Comparison of ENCODE assay signal across 20 cellular contexts in the genomic region with DNA sequence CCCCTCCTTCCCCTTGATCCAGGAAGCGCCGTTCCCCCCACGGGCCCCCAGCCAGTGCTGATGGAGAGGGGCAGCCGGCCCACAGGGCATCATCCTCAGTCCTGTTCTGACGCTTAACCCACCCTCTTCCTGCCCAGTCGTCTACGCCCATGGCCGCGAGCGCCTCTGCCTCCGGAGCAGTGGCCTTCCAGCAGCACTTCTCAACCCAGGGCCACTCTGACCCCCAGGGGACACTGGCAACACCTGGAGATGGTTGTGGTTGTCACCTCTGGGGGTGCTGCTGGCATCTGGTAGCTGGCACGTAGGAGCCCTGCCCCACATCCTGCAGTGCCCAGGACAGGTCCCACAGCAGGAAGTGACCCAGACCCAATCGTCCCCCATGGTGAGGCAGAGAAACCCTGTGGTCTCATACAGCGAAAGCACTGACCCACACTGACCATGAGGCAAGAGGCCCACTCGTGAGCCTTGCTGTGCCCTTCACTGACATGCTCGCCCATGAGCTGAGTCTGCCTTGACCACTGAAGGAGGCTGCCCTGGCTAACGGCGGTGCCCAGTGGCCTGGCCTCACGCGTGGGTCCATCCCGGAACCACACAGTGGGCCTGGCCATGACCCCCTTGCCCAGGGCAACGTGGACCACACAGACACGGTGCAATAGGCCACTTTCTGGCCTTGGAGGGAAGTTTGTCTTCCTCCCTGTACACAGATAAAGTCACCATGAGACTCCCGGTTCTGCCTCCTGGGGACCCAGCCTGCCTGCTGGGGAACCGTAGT.
"Had no signal": no experiment of that assay in that cellular context is flagged by ENCODE, and none has a peak within 500 bp of the region (broad histone marks: within the 10 kb centered on the region; RNA-seq: fewer than 3 reads in every experiment).

No MANE protein-coding gene starts in this region.

- H2AFZ ChIP-seq: neural progenitor cell had no signal

- H3K4me2 ChIP-seq: neural progenitor cell had no signal

- H3K9me3 ChIP-seq: prostate gland, right atrium auricular region, sigmoid colon, tibial nerve, upper lobe of left lung had no signal

- ATAC-seq: stimulated activated naive B cell treated with anti-CD40 and anti-IgM and Interleukin-4, amounts not matched to agents 10 μg/mL and 1 μg/mL and 100 μg/mL, for 72 hours had no signal

- H3K9ac ChIP-seq: neural progenitor cell had no signal

- H3K9me3 Mint-ChIP-seq: memory B cell; stimulated activated naive B cell treated with anti-CD40 and anti-IgM and Interleukin-4, amounts not matched to agents 10 μg/mL and 1 μg/mL and 100 μg/mL, for 72 hours; stimulated activated naive CD8-positive, alpha-beta T cell treated with anti-CD3 and anti-CD28 coated beads, Interleukin-15, Interleukin-2, amounts not matched to agents 100 ng/mL and 50 ng/mL, for 24 hours had no signal

- H3K36me3 Mint-ChIP-seq: memory B cell; stimulated activated naive B cell treated with anti-CD40 and anti-IgM and Interleukin-4, amounts not matched to agents 10 μg/mL and 1 μg/mL and 100 μg/mL, for 72 hours had no signal

- H3K27ac ChIP-seq: neural progenitor cell, prostate gland, right atrium auricular region, sigmoid colon, upper lobe of left lung had no signal

- H3K4me1 Mint-ChIP-seq: memory B cell; stimulated activated naive B cell treated with anti-CD40 and anti-IgM and Interleukin-4, amounts not matched to agents 10 μg/mL and 1 μg/mL and 100 μg/mL, for 72 hours had no signal

- H3K27ac Mint-ChIP-seq: memory B cell; nephron; neural progenitor cell; stimulated activated naive B cell treated with anti-CD40 and anti-IgM and Interleukin-4, amounts not matched to agents 10 μg/mL and 1 μg/mL and 100 μg/mL, for 72 hours; stimulated activated naive CD8-positive, alpha-beta T cell treated with anti-CD3 and anti-CD28 coated beads, Interleukin-15, Interleukin-2, amounts not matched to agents 100 ng/mL and 50 ng/mL, for 24 hours had no signal

- H3K36me3 ChIP-seq: neural progenitor cell, prostate gland, right atrium auricular region, sigmoid colon, tibial nerve, upper lobe of left lung had no signal

- FAIRE-seq: frontal cortex, keratinocyte, urothelium cell line had no signal

- H3K4me3 ChIP-seq: dorsolateral prefrontal cortex, lung, neural progenitor cell, prostate gland, right atrium auricular region, sigmoid colon, tibial nerve, upper lobe of left lung had no signal

- H3K4me3 Mint-ChIP-seq: memory B cell; nephron; neural progenitor cell; stimulated activated naive B cell treated with anti-CD40 and anti-IgM and Interleukin-4, amounts not matched to agents 10 μg/mL and 1 μg/mL and 100 μg/mL, for 72 hours; stimulated activated naive CD8-positive, alpha-beta T cell treated with anti-CD3 and anti-CD28 coated beads, Interleukin-15, Interleukin-2, amounts not matched to agents 100 ng/mL and 50 ng/mL, for 24 hours had no signal

- H3K27me3 ChIP-seq: neural progenitor cell, right atrium auricular region, upper lobe of left lung had no signal

- DNase-seq: cerebellar nuclear complex; dorsolateral prefrontal cortex; effector CD4-positive, alpha-beta T cell; hypothalamus; nucleus accumbens; sigmoid colon; stimulated activated CD4-positive, alpha-beta T cell treated with anti-CD3 and anti-CD28 coated beads, Interleukin-2, amount 100 ng/mL, for 48 hours; stimulated activated naive B cell treated with anti-CD40 and anti-IgM and Interleukin-4, amounts not matched to agents 10 μg/mL and 1 μg/mL and 100 μg/mL, for 72 hours had no signal
